Comparison of ENCODE assay signal across 30 cellular contexts in the genomic region with DNA sequence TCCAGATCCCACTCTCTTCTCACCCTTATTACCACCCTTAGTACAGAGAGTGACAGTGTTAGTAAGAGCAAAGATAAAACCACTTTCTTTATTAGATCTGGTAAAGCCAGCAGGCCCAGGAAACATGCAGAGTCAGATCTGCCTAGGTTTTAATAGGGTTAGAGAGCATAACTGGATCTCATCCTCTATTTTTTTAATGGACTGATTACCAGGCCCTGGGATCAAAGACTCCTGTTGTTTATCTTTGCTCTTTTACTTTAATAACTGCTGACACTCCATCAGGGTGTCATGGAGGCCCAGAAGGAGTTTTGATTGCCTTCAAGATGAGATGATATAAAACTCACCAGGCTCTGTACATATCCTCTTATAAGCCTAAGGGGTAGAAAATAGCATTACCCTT. TPM values are rescaled to one million over a fixed set of nuclear protein-coding genes. Genes with fewer than 3 reads are reported as not detected.
DNase-seq lines count a peak whose midpoint lies in the region; ATAC-seq, FAIRE-seq and TF ChIP-seq lines count a peak whose summit lies in the region.
"Had no signal": no experiment of that assay in that cellular context is flagged by ENCODE, and none has a peak within 500 bp of the region (broad histone marks: within the 10 kb centered on the region; RNA-seq: fewer than 3 reads in every experiment).

No MANE protein-coding gene starts in this region.

- no peak overlapping the region for H3K4me3 ChIP-seq in SK-N-MC
- no peak overlapping the region for H3K4me3 ChIP-seq in stomach smooth muscle (ENCODE audit: low read length in 2 of 2)
- H3K4me3 ChIP-seq: A549, SJCRH30 had no signal

- POLR2A ChIA-PET in WTC11 (lab: Charles Lee) = no interaction called here

- BruUV-seq in Calu3 (replicated peaks; lab: Mats Ljungman, UMichigan) = no TSS peak

- H3K4me1 ChIP-seq in stomach smooth muscle (ENCODE audit: control insufficient read depth, insufficient read depth, low read length) = no peaks in the 10 kb centered on the region
- H3K4me1 ChIP-seq: A549, Caco-2, SJCRH30 had no signal

- H3K27me3 ChIP-seq in stomach smooth muscle (ENCODE audit: control insufficient read depth in 1 of 2, insufficient read depth in 2 of 2, low read length in 2 of 2) = no peaks in the 10 kb centered on the region
- H3K27me3 ChIP-seq: SJCRH30 had no signal

- no peaks in the 10 kb centered on the region for H3K36me3 Mint-ChIP-seq in Calu3 (ENCODE audit: insufficient read depth, unreplicated experiment)
- 0 out of 2 replicates have a peak, but pooled peaks cover under 1% of the 10 kb centered on the region for H3K36me3 Mint-ChIP-seq in WTC11

- H3K27ac ChIP-seq in SK-N-MC (peak overlapping the region; percentile 22; the same call in 1 of the 2 replicates), stomach smooth muscle (ENCODE audit: low read length) (peak overlapping the region; percentile 25)
- H3K27ac ChIP-seq: A549, C4-2B, HL-60, KMS-11, SJCRH30 had no signal

- H3K9me3 ChIP-seq in SK-N-MC (ENCODE audit: low read depth, low read length) = no peaks in the 10 kb centered on the region
- no peaks in the 10 kb centered on the region for H3K9me3 ChIP-seq in stomach smooth muscle (ENCODE audit: control insufficient read depth in 2 of 2, low read length in 2 of 2)
- H3K9me3 ChIP-seq: A549, Caco-2, SJCRH30 had no signal

- H3K9ac ChIP-seq in SK-N-MC (ENCODE audit: insufficient read length) (no peak overlapping the region), stomach smooth muscle (ENCODE audit: low read length in 2 of 2) (no peak overlapping the region)
- H3K9ac ChIP-seq: KMS-11 had no signal

- H3K4me1 Mint-ChIP-seq in Calu3 (ENCODE audit: low read depth, unreplicated experiment) (no peaks in the 10 kb centered on the region), WTC11 (no peaks in the 10 kb centered on the region)
- H3K4me1 Mint-ChIP-seq: IgD-negative memory B cell had no signal

- H3K9me3 Mint-ChIP-seq in Calu3 (ENCODE audit: low read depth, unreplicated experiment) (peaks cover 2% of the 10 kb centered on the region), WTC11 (peaks cover under 1% of the 10 kb centered on the region; the same call in 1 of the 2 replicates)
- H3K9me3 Mint-ChIP-seq: CD8-positive, alpha-beta T cell; IgD-negative memory B cell had no signal

- TF ChIP-seq CTCF in D721Med (IDR thresholded peaks at IDR 0.05; ENCODE audit: insufficient read depth, missing control alignments) = no peak
- no peak for TF ChIP-seq CTCF in Calu3 (IDR thresholded peaks at IDR 0.05; ENCODE audit: unreplicated experiment)
- no peak for TF ChIP-seq CTCF in WTC11 (IDR thresholded peaks at IDR 0.05)

- no peak for ATAC-seq in WTC11
- ATAC-seq: A549; CD8-positive, alpha-beta T cell; PC-3; Right ventricle myocardium inferior had no signal

- CTCF ChIA-PET in Calu3 (lab: Charles Lee) = interaction anchor here (0.6 kb wide), 1 partner anchor 9 kb away, joined by 6 read pairs; no protein-coding TSS in a partner anchor
- CTCF ChIA-PET in WTC11 (lab: Charles Lee) = no interaction called here

- DNase-seq in D721Med (ENCODE audit: insufficient read length, low spot score) = peak; percentile 33
- DNase-seq in SK-N-MC (ENCODE audit: low read depth, low spot score) = no peak
- DNase-seq in left kidney (ENCODE audit: low read depth, low spot score) = peak; percentile 37
- DNase-seq in GM19240 (ENCODE audit: insufficient read length, low spot score) = no peak
- DNase-seq in Calu3 = no peak
- DNase-seq in WTC11 (ENCODE audit: low spot score) = no peak
- DNase-seq: Caco-2; CD8-positive, alpha-beta T cell; DMS79 treated with DMSO at 0.1 percent for 48 hours; GF-D8; HCEC 1CT; NCI-H1092; NCI-H1417 treated with DMSO at 0.1 percent for 48 hours; NCI-H1694 treated with DMSO at 0.1 percent for 48 hours; NCI-H2081; NCI-H2171 treated with DMSO at 0.1 percent for 48 hours; NCI-H345; NCI-H510A treated with DMSO at 0.1 percent for 48 hours; PC-3; SJCRH30; SW 1271 had no signal

- H3K27me3 Mint-ChIP-seq in Calu3 (ENCODE audit: unreplicated experiment) (no peaks in the 10 kb centered on the region), WTC11 (ENCODE audit: low read depth) (no peaks in the 10 kb centered on the region)
- H3K27me3 Mint-ChIP-seq: IgD-negative memory B cell had no signal

- H3K4me3 Mint-ChIP-seq in Calu3 (ENCODE audit: low read depth, unreplicated experiment) (no peak overlapping the region), WTC11 (no peak overlapping the region)
- H3K4me3 Mint-ChIP-seq: CD8-positive, alpha-beta T cell; IgD-negative memory B cell had no signal

- H3K27ac Mint-ChIP-seq in Calu3 (ENCODE audit: unreplicated experiment) (no peak overlapping the region), WTC11 (no peak overlapping the region)
- H3K27ac Mint-ChIP-seq: CD8-positive, alpha-beta T cell; IgD-negative memory B cell had no signal

- H3K36me3 ChIP-seq in SK-N-MC (ENCODE audit: insufficient read depth, low read length) (no peaks in the 10 kb centered on the region), stomach smooth muscle (ENCODE audit: control insufficient read depth in 2 of 2, insufficient read depth in 2 of 2, low read length in 2 of 2) (no peaks in the 10 kb centered on the region)
- H3K36me3 ChIP-seq: SJCRH30 had no signal

- intact Hi-C loops in Calu3 (cut with micrococcal nuclease; ENCODE audit: unreplicated experiment) = no loop called here

- FAIRE-seq in D721Med (lab: Jason Lieb, UNC) = peak; percentile 100
- FAIRE-seq: A549, GM12891, H1 had no signal

TF ChIP-seq in WTC11, 78 proteins besides CTCF, POLR2A, EP300 and RAD21:
- TF ChIP-seq RORB (CRISPR knock-in tag; IDR thresholded peaks at IDR 0.05) (no peak), TP53 (CRISPR knock-in tag; IDR thresholded peaks at IDR 0.05) (no peak)
- TF ChIP-seq, protein P1, sequence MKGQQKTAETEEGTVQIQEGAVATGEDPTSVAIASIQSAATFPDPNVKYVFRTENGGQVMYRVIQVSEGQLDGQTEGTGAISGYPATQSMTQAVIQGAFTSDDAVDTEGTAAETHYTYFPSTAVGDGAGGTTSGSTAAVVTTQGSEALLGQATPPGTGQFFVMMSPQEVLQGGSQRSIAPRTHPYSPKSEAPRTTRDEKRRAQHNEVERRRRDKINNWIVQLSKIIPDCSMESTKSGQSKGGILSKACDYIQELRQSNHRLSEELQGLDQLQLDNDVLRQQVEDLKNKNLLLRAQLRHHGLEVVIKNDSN (CRISPR knock-in tag; IDR thresholded peaks at IDR 0.05) = no peak

RNA-seq across cellular contexts. Expression of a gene that starts 45.3 kb away (rescaled TPM):
- total RNA-seq in Calu3 (2022) = 1.9 and 6.7 TPM in 2 replicates
- 19.4 to 23.6 TPM (median 21.6 TPM) in 3 replicates for total RNA-seq in WTC11 (2021)

Comparison
In these comparisons a context has a peak if more than half of its experiments do, and no peak if none do; other contexts are left out.
1. DNase-seq: peak in D721Med (single experiment) and left kidney (single experiment); none in SK-N-MC (single experiment), GM19240 (single experiment), Calu3 (single experiment) and WTC11 (single experiment).